In genomic region chr12:115570271-115570777, GRCh38 we compare ENCODE assay signal across 11 cellular contexts.
DNase-seq lines count a peak whose midpoint lies in the region; ATAC-seq and TF ChIP-seq lines count a peak whose summit lies in the region.
"Had no signal": no experiment of that assay in that cellular context is flagged by ENCODE, and none has a peak within 500 bp of the region (broad histone marks: within the 10 kb centered on the region; RNA-seq: fewer than 3 reads in every experiment).

No MANE protein-coding gene starts in this region.

- intact Hi-C loops in testis (cut with DNase I; ENCODE audit: low total_unique reads) (no loop called here), heart left ventricle (cut with DNase I) (no loop called here)

- H3K4me3 ChIP-seq in HEK293 (ENCODE audit: low read depth, low read length) = peak overlapping the region; percentile 28
- H3K4me3 ChIP-seq in testis = peak overlapping the region; percentile 7 to 18
- H3K4me3 ChIP-seq in heart left ventricle = no peak overlapping the region
- H3K4me3 ChIP-seq: breast epithelium, skin epidermis had no signal

- H3K27me3 ChIP-seq in testis (no peaks in the 10 kb centered on the region), heart left ventricle (no peaks in the 10 kb centered on the region)
- H3K27me3 ChIP-seq: breast epithelium had no signal

- TF ChIP-seq POLR2A in testis (IDR thresholded peaks at IDR 0.05) = no peak
- no peak for TF ChIP-seq POLR2A in heart left ventricle (IDR thresholded peaks at IDR 0.05)

- TF ChIP-seq CTCF in HEK293 (tag by site-specific recombination; IDR thresholded peaks at IDR 0.05) = no peak
- no peak for TF ChIP-seq CTCF in testis (IDR thresholded peaks at IDR 0.05)
- TF ChIP-seq CTCF in heart left ventricle (IDR thresholded peaks at IDR 0.05) = no peak

- POLR2A ChIA-PET in HEK293 (lab: Yijun Ruan, JAX) = no interaction called here

- H3K9me3 ChIP-seq in HEK293 (ENCODE audit: control insufficient read depth, insufficient read depth, low read depth, low read length) (no peaks in the 10 kb centered on the region), testis (no peaks in the 10 kb centered on the region), heart left ventricle (no peaks in the 10 kb centered on the region)
- H3K9me3 ChIP-seq: breast epithelium had no signal

- no peaks in the 10 kb centered on the region for H3K4me1 ChIP-seq in HEK293 (ENCODE audit: control insufficient read depth, insufficient read depth, low read length)
- peaks cover 9% of the 10 kb centered on the region for H3K4me1 ChIP-seq in testis
- no peaks in the 10 kb centered on the region for H3K4me1 ChIP-seq in heart left ventricle
- H3K4me1 ChIP-seq: breast epithelium had no signal

- no peak for ATAC-seq in HG02938 (IDR thresholded peaks at IDR 0.05; ENCODE audit: unreplicated experiment)
- ATAC-seq in heart left ventricle = no peak

- peak; percentile 94 for DNase-seq in SK-N-DZ (ENCODE audit: low spot score)
- peak; percentile 59 for DNase-seq in fibroblast of peridontal ligament (ENCODE audit: extremely low read depth)
- no peak for DNase-seq in testis
- DNase-seq in Kasumi-1 (lab: John Stamatoyannopoulos, UW) = no peak
- no peak for DNase-seq in heart left ventricle
- DNase-seq: activated CD4-positive, alpha-beta T cell treated with anti-CD3 and anti-CD28 coated beads, Interleukin-2, amount 10 ng/mL, durations not matched to agents 7 days and 5 days; NCI-H1930 had no signal

- H3K36me3 ChIP-seq in HEK293 (ENCODE audit: control insufficient read depth in 2 of 2, insufficient read depth in 1 of 2, low read length in 2 of 2) = no peaks in the 10 kb centered on the region
- no peaks in the 10 kb centered on the region for H3K36me3 ChIP-seq in testis (ENCODE audit: low read depth, missing control alignments)
- no peaks in the 10 kb centered on the region for H3K36me3 ChIP-seq in heart left ventricle
- H3K36me3 ChIP-seq: breast epithelium had no signal

- CTCF ChIA-PET in HEK293 (lab: Yijun Ruan, JAX) = interaction anchor here (0.7 to 0.9 kb wide), 3 partner anchors 9 to 367 kb away, joined by 4 to 6 read pairs (median 5); no protein-coding TSS in a partner anchor

- H3K27ac ChIP-seq in HEK293 (ENCODE audit: extremely low read depth, low read depth, low read length) (no peak overlapping the region), testis (no peak overlapping the region), heart left ventricle (no peak overlapping the region)
- H3K27ac ChIP-seq: breast epithelium, skin epidermis had no signal

- WGBS in testis, 2 donors = 43 to 45% methylated on average over 19 of the region's 19 CpGs
- 82 to 92% (median 83%) methylated on average over 17 to 19 of the region's 19 CpGs for WGBS in heart left ventricle, 4 donors

TF ChIP-seq in HEK293, 187 proteins besides CTCF, POLR2A, EP300 and RAD21:
- TF ChIP-seq ZNF24 (tag by site-specific recombination; IDR thresholded peaks at IDR 0.05) (peak; percentile 92), ZNF335 (tag by site-specific recombination; conservative IDR thresholded peaks at IDR 0.05) (peak; percentile 83), ZNF398 (tag by site-specific recombination; IDR thresholded peaks at IDR 0.05) (peak; percentile 28; the same call in 1 of the 2 replicates), KLF1 (tag by site-specific recombination; IDR thresholded peaks at IDR 0.05) (no peak)
TF ChIP-seq in HEK293: peak in this region for 3.

Comparison
In these comparisons a context has a peak if more than half of its experiments do, and no peak if none do; other contexts are left out.
1. H3K4me3 ChIP-seq: peak in HEK293 (single experiment) and testis (2 of 2); none in heart left ventricle (0 of 12).
2. DNase-seq: peak in SK-N-DZ (single experiment) and fibroblast of peridontal ligament (single experiment); none in testis (single experiment), Kasumi-1 (0 of 2) and heart left ventricle (0 of 5).